In the genomic region with DNA sequence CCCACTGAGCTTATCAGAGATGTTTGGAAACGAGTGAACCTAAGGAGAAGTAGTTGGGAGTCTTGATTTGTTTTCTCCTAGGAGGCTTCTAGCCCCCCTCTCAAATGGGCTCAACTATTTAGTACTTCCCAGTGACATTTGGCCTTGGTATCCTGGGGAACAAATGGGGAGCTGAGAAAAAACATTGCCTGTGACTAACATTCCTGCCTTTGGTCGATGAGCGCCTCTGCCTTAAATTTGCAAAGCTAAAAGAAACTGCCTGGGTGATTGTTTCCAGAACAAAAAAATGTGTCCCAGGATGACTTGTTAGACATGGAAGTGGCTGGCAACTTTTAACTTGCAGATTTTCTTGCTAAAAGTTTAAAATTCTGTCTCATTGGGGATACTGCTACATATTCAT, we compare ENCODE assay signal across 21 cellular contexts. TPM values are rescaled to one million over a fixed set of nuclear protein-coding genes. Genes with fewer than 3 reads are reported as not detected.
"Had no signal": no experiment of that assay in that cellular context is flagged by ENCODE, and none has a peak within 500 bp of the region (broad histone marks: within the 10 kb centered on the region; RNA-seq: fewer than 3 reads in every experiment).

No MANE protein-coding gene starts in this region.

- H3K27me3 ChIP-seq: right lobe of liver, testis had no signal

- H3K9me3 ChIP-seq: lower lobe of right lung, right lobe of liver, testis had no signal

- H3K9me3 Mint-ChIP-seq: activated naive CD8-positive, alpha-beta T cell treated with anti-CD3 and anti-CD28 coated beads for 36 hours; activated T-helper 2 cell treated with anti-CD3 and anti-CD28 coated beads, Interferon-gamma antibody, Interleukin-2, Interleukin-4, amounts not matched to agents 10 μg/mL and 5 μg/mL and 100 μg/mL, durations not matched to agents 14 hours and 24 hours and 36 hours; immature natural killer cell; natural killer cell treated with Interleukin-12 subunit alpha and Interleukin-12 subunit beta and Interleukin-15 and Interleukin-18, amount 100 ng/mL, for 72 hours; stimulated activated naive B cell treated with anti-CD40 and anti-IgM and Interleukin-4, amounts not matched to agents 10 μg/mL and 1 μg/mL and 100 μg/mL, for 72 hours had no signal

- H3K27ac ChIP-seq: epithelial cell of prostate, lower lobe of right lung, right lobe of liver, testis had no signal

- H3K4me1 ChIP-seq: testis had no signal

- H3K4me3 ChIP-seq: lower lobe of right lung, right lobe of liver, skin epidermis, testis had no signal

- H3K4me3 Mint-ChIP-seq: activated naive CD8-positive, alpha-beta T cell treated with anti-CD3 and anti-CD28 coated beads for 36 hours; immature natural killer cell; mesothelial cell of epicardium; natural killer cell treated with Interleukin-12 subunit alpha and Interleukin-12 subunit beta and Interleukin-15 and Interleukin-18, amount 100 ng/mL, for 72 hours; stimulated activated naive B cell treated with anti-CD40 and anti-IgM and Interleukin-4, amounts not matched to agents 10 μg/mL and 1 μg/mL and 100 μg/mL, for 72 hours; T-cell; type B pancreatic cell had no signal

- H3K36me3 ChIP-seq: lower lobe of right lung, right lobe of liver had no signal

- H3K36me3 Mint-ChIP-seq: activated naive CD8-positive, alpha-beta T cell treated with anti-CD3 and anti-CD28 coated beads for 36 hours; immature natural killer cell; mesothelial cell of epicardium; natural killer cell treated with Interleukin-12 subunit alpha and Interleukin-12 subunit beta and Interleukin-15 and Interleukin-18, amount 100 ng/mL, for 72 hours; stimulated activated naive B cell treated with anti-CD40 and anti-IgM and Interleukin-4, amounts not matched to agents 10 μg/mL and 1 μg/mL and 100 μg/mL, for 72 hours; T-cell; type B pancreatic cell had no signal

- H3K27ac Mint-ChIP-seq: activated naive CD8-positive, alpha-beta T cell treated with anti-CD3 and anti-CD28 coated beads for 36 hours; activated T-helper 2 cell treated with anti-CD3 and anti-CD28 coated beads, Interferon-gamma antibody, Interleukin-2, Interleukin-4, amounts not matched to agents 10 μg/mL and 5 μg/mL and 100 μg/mL, durations not matched to agents 14 hours and 24 hours and 36 hours; immature natural killer cell; mesothelial cell of epicardium; natural killer cell treated with Interleukin-12 subunit alpha and Interleukin-12 subunit beta and Interleukin-15 and Interleukin-18, amount 100 ng/mL, for 72 hours; stimulated activated naive B cell treated with anti-CD40 and anti-IgM and Interleukin-4, amounts not matched to agents 10 μg/mL and 1 μg/mL and 100 μg/mL, for 72 hours; T-cell; type B pancreatic cell had no signal

- DNase-seq: activated naive CD4-positive, alpha-beta T cell treated with Interleukin-2 at 50 U/mL for 16 hours; activated naive CD8-positive, alpha-beta T cell treated with anti-CD3 and anti-CD28 coated beads for 36 hours; activated T-cell treated with anti-CD3 and anti-CD28 coated beads, Interleukin-2, amount 50 U/mL, for 1 hour; amniotic stem cell; cerebellar nuclear complex; cortex of kidney; immature natural killer cell; lower lobe of right lung; right lobe of liver; stimulated activated CD4-positive, alpha-beta T cell treated with anti-CD3 and anti-CD28 coated beads, Interleukin-2, amount 100 ng/mL, for 24 hours; stimulated activated CD8-positive, alpha-beta memory T cell treated with anti-CD3 and anti-CD28 coated beads, Interleukin-4, amount 100 ng/mL, for 48 hours; stimulated activated naive B cell treated with anti-CD40 and anti-IgM and Interleukin-4, amounts not matched to agents 10 μg/mL and 1 μg/mL and 100 μg/mL, for 72 hours; T-cell; testis had no signal

- FAIRE-seq: TTC549 had no signal

RNA-seq across cellular contexts. Expression of gene IGFBP7, which starts 58.8 kb away (rescaled TPM):
- total RNA-seq: activated naive CD8-positive, alpha-beta T cell treated with anti-CD3 and anti-CD28 coated beads for 36 hours; activated T-helper 2 cell treated with anti-CD3 and anti-CD28 coated beads, Interferon-gamma antibody, Interleukin-2, Interleukin-4, amounts not matched to agents 10 μg/mL and 5 μg/mL and 100 μg/mL, durations not matched to agents 14 hours and 24 hours and 36 hours had no signal
